In the genomic region with DNA sequence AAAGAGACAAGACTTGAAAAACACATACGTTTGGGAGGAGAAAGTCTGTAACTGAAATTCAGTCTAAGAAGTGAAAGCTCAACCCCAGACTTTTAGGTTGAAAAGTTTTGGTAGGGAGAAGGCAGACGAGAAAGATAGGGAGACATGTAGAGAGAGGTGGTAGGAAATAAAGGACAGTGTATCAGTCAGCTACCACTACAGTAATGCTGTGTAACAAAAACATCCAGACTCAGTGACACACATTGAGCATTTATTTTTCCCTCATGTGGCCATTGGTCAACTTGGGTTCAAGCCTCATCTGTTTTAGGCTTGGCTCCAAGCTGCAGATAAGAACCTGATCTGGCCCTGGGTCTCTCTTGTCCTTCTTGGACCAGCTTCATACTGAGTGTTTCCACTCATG, we compare ENCODE assay signal across 2 cellular contexts.
TF ChIP-seq lines count a peak whose summit lies in the region.

No MANE protein-coding gene starts in this region.

TF ChIP-seq in HepG2, 621 proteins besides CTCF, POLR2A, EP300 and RAD21:
- TF ChIP-seq DR1 (CRISPR knock-in tag; IDR thresholded peaks at IDR 0.05) = no peak
- TF ChIP-seq RARG (CRISPR knock-in tag; IDR thresholded peaks at IDR 0.05; ENCODE audit: low read depth) = no peak
- TF ChIP-seq RBAK (CRISPR knock-in tag; IDR thresholded peaks at IDR 0.05) = peak; percentile 96
- no peak for TF ChIP-seq SMARCE1 (IDR thresholded peaks at IDR 0.05; ENCODE audit: borderline replicate concordance)
TF ChIP-seq in HepG2: peak in this region for 1.

TF ChIP-seq in K562, 482 proteins besides CTCF, POLR2A, EP300 and RAD21:
- TF ChIP-seq MCM2 (IDR thresholded peaks at IDR 0.05; ENCODE audit: low read depth) = no peak
- TF ChIP-seq SMARCA4 (IDR thresholded peaks at IDR 0.05) = no peak
- TF ChIP-seq CBX3 (IDR thresholded peaks at IDR 0.05; ENCODE audit: borderline replicate concordance in 1 of 2, low read length in 2 of 2) = peak in 1 of 2 experiments; percentile 38; a peak in 1 of 3 replicates
- TF ChIP-seq BRD4 (IDR thresholded peaks at IDR 0.05) = no peak
- TF ChIP-seq CBFB (CRISPR knock-in tag; IDR thresholded peaks at IDR 0.05) = no peak
- no peak for TF ChIP-seq CBX2 (IDR thresholded peaks at IDR 0.05; ENCODE audit: insufficient read depth, low read length, poor library complexity, severe bottlenecking)
- TF ChIP-seq HCFC1 (IDR thresholded peaks at IDR 0.05; ENCODE audit: low read depth, low read length) = no peak
- TF ChIP-seq ERF (CRISPR knock-in tag; IDR thresholded peaks at IDR 0.05) = no peak
- peak; percentile 74; the same call in 1 of the 2 replicates for TF ChIP-seq BCOR (IDR thresholded peaks at IDR 0.05)
- TF ChIP-seq ZNF384 (IDR thresholded peaks at IDR 0.05; ENCODE audit: low read depth, low read length) = no peak
- no peak for TF ChIP-seq ZC3H4 (CRISPR knock-in tag; IDR thresholded peaks at IDR 0.05; ENCODE audit: borderline replicate concordance)
- peak; percentile 41 for TF ChIP-seq RBM25 (IDR thresholded peaks at IDR 0.05; ENCODE audit: low read depth, low read length, severe bottlenecking)
- no peak for TF ChIP-seq CHD4 (IDR thresholded peaks at IDR 0.05; ENCODE audit: insufficient read depth, insufficient replicate concordance, low read depth, low read length, poor library complexity, severe bottlenecking)
- TF ChIP-seq ZNF507 (tag; conservative IDR thresholded peaks at IDR 0.05) = no peak
- no peak for TF ChIP-seq DIDO1 (tag; IDR thresholded peaks at IDR 0.05; ENCODE audit: low read depth)
- TF ChIP-seq, protein P1, sequence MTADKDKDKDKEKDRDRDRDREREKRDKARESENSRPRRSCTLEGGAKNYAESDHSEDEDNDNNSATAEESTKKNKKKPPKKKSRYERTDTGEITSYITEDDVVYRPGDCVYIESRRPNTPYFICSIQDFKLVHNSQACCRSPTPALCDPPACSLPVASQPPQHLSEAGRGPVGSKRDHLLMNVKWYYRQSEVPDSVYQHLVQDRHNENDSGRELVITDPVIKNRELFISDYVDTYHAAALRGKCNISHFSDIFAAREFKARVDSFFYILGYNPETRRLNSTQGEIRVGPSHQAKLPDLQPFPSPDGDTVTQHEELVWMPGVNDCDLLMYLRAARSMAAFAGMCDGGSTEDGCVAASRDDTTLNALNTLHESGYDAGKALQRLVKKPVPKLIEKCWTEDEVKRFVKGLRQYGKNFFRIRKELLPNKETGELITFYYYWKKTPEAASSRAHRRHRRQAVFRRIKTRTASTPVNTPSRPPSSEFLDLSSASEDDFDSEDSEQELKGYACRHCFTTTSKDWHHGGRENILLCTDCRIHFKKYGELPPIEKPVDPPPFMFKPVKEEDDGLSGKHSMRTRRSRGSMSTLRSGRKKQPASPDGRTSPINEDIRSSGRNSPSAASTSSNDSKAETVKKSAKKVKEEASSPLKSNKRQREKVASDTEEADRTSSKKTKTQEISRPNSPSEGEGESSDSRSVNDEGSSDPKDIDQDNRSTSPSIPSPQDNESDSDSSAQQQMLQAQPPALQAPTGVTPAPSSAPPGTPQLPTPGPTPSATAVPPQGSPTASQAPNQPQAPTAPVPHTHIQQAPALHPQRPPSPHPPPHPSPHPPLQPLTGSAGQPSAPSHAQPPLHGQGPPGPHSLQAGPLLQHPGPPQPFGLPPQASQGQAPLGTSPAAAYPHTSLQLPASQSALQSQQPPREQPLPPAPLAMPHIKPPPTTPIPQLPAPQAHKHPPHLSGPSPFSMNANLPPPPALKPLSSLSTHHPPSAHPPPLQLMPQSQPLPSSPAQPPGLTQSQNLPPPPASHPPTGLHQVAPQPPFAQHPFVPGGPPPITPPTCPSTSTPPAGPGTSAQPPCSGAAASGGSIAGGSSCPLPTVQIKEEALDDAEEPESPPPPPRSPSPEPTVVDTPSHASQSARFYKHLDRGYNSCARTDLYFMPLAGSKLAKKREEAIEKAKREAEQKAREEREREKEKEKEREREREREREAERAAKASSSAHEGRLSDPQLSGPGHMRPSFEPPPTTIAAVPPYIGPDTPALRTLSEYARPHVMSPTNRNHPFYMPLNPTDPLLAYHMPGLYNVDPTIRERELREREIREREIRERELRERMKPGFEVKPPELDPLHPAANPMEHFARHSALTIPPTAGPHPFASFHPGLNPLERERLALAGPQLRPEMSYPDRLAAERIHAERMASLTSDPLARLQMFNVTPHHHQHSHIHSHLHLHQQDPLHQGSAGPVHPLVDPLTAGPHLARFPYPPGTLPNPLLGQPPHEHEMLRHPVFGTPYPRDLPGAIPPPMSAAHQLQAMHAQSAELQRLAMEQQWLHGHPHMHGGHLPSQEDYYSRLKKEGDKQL (CRISPR knock-in tag; IDR thresholded peaks at IDR 0.05; ENCODE audit: borderline replicate concordance) = no peak
